In genomic region chr4:95197353-95197752, GRCh38 we compare ENCODE assay signal across 1 cellular context.
TF ChIP-seq lines count a peak whose summit lies in the region.

No MANE protein-coding gene starts in this region.

TF ChIP-seq in H1, 55 proteins besides CTCF, POLR2A, EP300 and RAD21 (continued from another document):
- no peak for TF ChIP-seq CHD7 (IDR thresholded peaks at IDR 0.05; ENCODE audit: insufficient replicate concordance, low read length)
- TF ChIP-seq KDM4A (IDR thresholded peaks at IDR 0.05; ENCODE audit: low read depth, low read length, severe bottlenecking): no peak
- no peak for TF ChIP-seq RFX5 (IDR thresholded peaks at IDR 0.05; ENCODE audit: borderline replicate concordance, low read depth, low read length)
- TF ChIP-seq SAP30 (IDR thresholded peaks at IDR 0.05; ENCODE audit: insufficient read depth, insufficient replicate concordance, low read length): no peak
- TF ChIP-seq PHF8 (conservative IDR thresholded peaks at IDR 0.05; ENCODE audit: low read depth, low read length): no peak
- no peak for TF ChIP-seq USF2 (IDR thresholded peaks at IDR 0.05; ENCODE audit: low read length)
- no peak for TF ChIP-seq CBX5 (IDR thresholded peaks at IDR 0.05; ENCODE audit: low read depth, low read length)
